ENCODE assay signal across 8 cellular contexts in the genomic region with DNA sequence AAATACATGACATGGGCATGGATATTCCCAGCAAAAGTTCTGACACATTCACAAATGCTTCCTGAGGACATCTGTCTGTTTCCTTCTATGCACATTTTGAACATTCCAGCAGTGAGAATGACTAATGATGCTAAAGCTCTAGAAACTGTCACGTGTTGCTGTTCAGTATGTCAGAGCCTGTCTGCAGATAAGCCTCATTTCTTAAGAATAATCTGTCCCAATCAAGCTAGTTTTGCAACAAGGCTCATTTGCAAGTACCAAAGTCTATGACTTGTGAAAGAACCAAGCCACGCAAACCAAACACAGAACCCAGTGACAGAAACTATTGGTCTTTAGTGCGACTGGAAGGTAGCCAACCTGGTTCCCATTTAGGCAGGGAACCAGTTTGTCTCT.
DNase-seq lines count a peak whose midpoint lies in the region; ATAC-seq and TF ChIP-seq lines count a peak whose summit lies in the region.
"Had no signal": no experiment of that assay in that cellular context is flagged by ENCODE, and none has a peak within 500 bp of the region (broad histone marks: within the 10 kb centered on the region; RNA-seq: fewer than 3 reads in every experiment).

No MANE protein-coding gene starts in this region.

- peaks cover 19% of the 10 kb centered on the region for H3K9me1 ChIP-seq in IMR-90 (ENCODE audit: insufficient read depth, low read length)

- H3K27ac ChIP-seq in IMR-90 (ENCODE audit: insufficient read depth, low read length) (peak overlapping the region; percentile 71), upper lobe of right lung (peak overlapping the region; percentile 44)

- in situ Hi-C loops in IMR-90 (cut with MboI; ENCODE audit: low sequenced_read_pairs), result no loop called here

- peak overlapping the region; percentile 72 for H2AK5ac ChIP-seq in IMR-90 (ENCODE audit: low read depth, low read length)

- H3K9me3 Mint-ChIP-seq in activated CD4-positive, alpha-beta memory T cell treated with anti-CD3 and anti-CD28 coated beads for 36 hours, result no peaks in the 10 kb centered on the region

- H3K9me3 ChIP-seq in IMR-90 (ENCODE audit: control insufficient read depth, insufficient read depth, low read length) (no peaks in the 10 kb centered on the region), upper lobe of right lung (no peaks in the 10 kb centered on the region)

- H3K27ac Mint-ChIP-seq in activated CD4-positive, alpha-beta memory T cell treated with anti-CD3 and anti-CD28 coated beads for 36 hours, result no peak overlapping the region

- H4K5ac ChIP-seq in IMR-90 (ENCODE audit: low read depth, low read length), result no peak overlapping the region; the same call in 1 of the 2 replicates

- intact Hi-C loops in IMR-90 (cut with micrococcal nuclease) (no loop called here), upper lobe of right lung (cut with DNase I) (no loop called here)
- intact Hi-C loops in activated CD4-positive, alpha-beta memory T cell treated with anti-CD3 and anti-CD28 coated beads for 36 hours (cut with micrococcal nuclease), result no loop called here

- H2BK120ac ChIP-seq in IMR-90 (ENCODE audit: low read depth, low read length), result peak overlapping the region; percentile 100

- H4K91ac ChIP-seq in IMR-90 (ENCODE audit: insufficient read depth, low read depth, low read length), result peak overlapping the region; percentile 55

- H3K18ac ChIP-seq in IMR-90 (ENCODE audit: low read depth, low read length), result peak overlapping the region; percentile 20; the same call in 1 of the 2 replicates

- H2BK5ac ChIP-seq in IMR-90 (ENCODE audit: low read depth, low read length, poor library complexity, severe bottlenecking), result peak overlapping the region; percentile 98

- no peak overlapping the region for H3K9ac ChIP-seq in IMR-90 (ENCODE audit: low read depth, low read length)

- H3K36me3 Mint-ChIP-seq in activated CD4-positive, alpha-beta memory T cell treated with anti-CD3 and anti-CD28 coated beads for 36 hours, result no peaks in the 10 kb centered on the region

- TF ChIP-seq POLR2A in IMR-90 (IDR thresholded peaks at IDR 0.05; ENCODE audit: low read depth, low read length), result no peak

- CTCF ChIA-PET in IMR-90 (lab: Yijun Ruan, JAX), result interaction anchor here (0.7 kb wide), 1 partner anchor 589 kb away, joined by 4 read pairs; no protein-coding TSS in a partner anchor
- CTCF ChIA-PET in activated CD4-positive, alpha-beta memory T cell treated with anti-CD3 and anti-CD28 coated beads for 36 hours (lab: Charles Lee), result interaction anchor here (0.7 to 1.0 kb wide), 2 partner anchors 15 to 21 kb away, joined by 3 read pairs; no protein-coding TSS in a partner anchor

- H3K4me3 Mint-ChIP-seq in activated CD4-positive, alpha-beta memory T cell treated with anti-CD3 and anti-CD28 coated beads for 36 hours, result no peak overlapping the region

- POLR2A ChIA-PET in IMR-90 (lab: Charles Lee; ENCODE audit: unreplicated experiment), result interaction anchor here (0.8 to 1.1 kb wide), 3 partner anchors 20 to 23 kb away, joined by 4 to 6 read pairs (median 4); no protein-coding TSS in a partner anchor
- POLR2A ChIA-PET in activated CD4-positive, alpha-beta memory T cell treated with anti-CD3 and anti-CD28 coated beads for 36 hours (lab: Charles Lee), result no interaction called here

- no peaks in the 10 kb centered on the region for H3K36me3 ChIP-seq in IMR-90 (ENCODE audit: control insufficient read depth, insufficient read depth, low read length)
- no peaks in the 10 kb centered on the region for H3K36me3 ChIP-seq in upper lobe of right lung

- H2AK9ac ChIP-seq in IMR-90 (replicated peaks; ENCODE audit: low read depth, low read length, poor library complexity), result no peak overlapping the region

- peak overlapping the region in 1 of 2 experiments; percentile 99; a peak in 2 of 4 replicates for H4K8ac ChIP-seq in IMR-90 (ENCODE audit: low read depth in 2 of 2, low read length in 2 of 2)

- H4K20me1 ChIP-seq in IMR-90 (ENCODE audit: insufficient read depth, low read length), result no peaks in the 10 kb centered on the region; the same call in 1 of the 2 replicates

- peak overlapping the region; percentile 70 for H3K56ac ChIP-seq in IMR-90 (ENCODE audit: extremely low read depth, insufficient read depth, low read length)

- H3K4me3 ChIP-seq in IMR-90 (ENCODE audit: insufficient read depth, low read depth, low read length) (no peak overlapping the region), upper lobe of right lung (no peak overlapping the region)
- H3K4me3 ChIP-seq: skin epidermis had no signal

- peak overlapping the region; percentile 85 for H2BK20ac ChIP-seq in IMR-90 (ENCODE audit: low read depth, low read length)

- H3K27me3 ChIP-seq in IMR-90 (ENCODE audit: control insufficient read depth, insufficient read depth, low read length) (no peaks in the 10 kb centered on the region), upper lobe of right lung (no peaks in the 10 kb centered on the region)

- peak; percentile 85 for DNase-seq in IMR-90
- peak; percentile 80 for DNase-seq in astrocyte of the hippocampus (ENCODE audit: low read depth, low spot score)
- DNase-seq in left lobe of liver (ENCODE audit: low spot score), result peak; percentile 86
- DNase-seq in upper lobe of right lung, result no peak
- no peak for DNase-seq in NCI-H774 (lab: John Stamatoyannopoulos, UW)
- no peak for DNase-seq in activated CD4-positive, alpha-beta memory T cell treated with anti-CD3 and anti-CD28 coated beads for 36 hours

- peak overlapping the region; percentile 11; the same call in 1 of the 2 replicates for H3K4me2 ChIP-seq in IMR-90 (ENCODE audit: low read depth, low read length)

- peaks cover 26 to 69% of the 10 kb centered on the region in 2 experiments for H3K79me1 ChIP-seq in IMR-90 (ENCODE audit: low read depth in 1 of 2, low read length in 2 of 2)

- peak; percentile 54 for ATAC-seq in IMR-90 (ENCODE audit: low read depth)
- ATAC-seq in left lobe of liver, result peak; percentile 71
- peak; percentile 89 for ATAC-seq in upper lobe of right lung
- ATAC-seq in GM21526 (IDR thresholded peaks at IDR 0.05; ENCODE audit: low FRiP score, unreplicated experiment), result no peak

- dilution Hi-C loops in IMR-90 (cut with HindIII; ENCODE audit: low sequenced_read_pairs, unreplicated experiment), result no loop called here

- no peak overlapping the region for H3K14ac ChIP-seq in IMR-90 (replicated peaks; ENCODE audit: low read depth, low read length)

- H3K4me1 Mint-ChIP-seq in activated CD4-positive, alpha-beta memory T cell treated with anti-CD3 and anti-CD28 coated beads for 36 hours (ENCODE audit: low read depth), result peaks cover 17% of the 10 kb centered on the region

- no CpG with 5 or more reads among the region's 3 CpGs for WGBS in IMR-90 (ENCODE audit: extremely low coverage in 2 of 2, insufficient read length in 1 of 2), 2 experiments

- peak overlapping the region; percentile 99 for H3K4ac ChIP-seq in IMR-90 (ENCODE audit: low read depth, low read length)

- peak overlapping the region; percentile 93; the same call in 2 of the 3 replicates for H2BK15ac ChIP-seq in IMR-90 (ENCODE audit: low read depth, low read length)

- peaks cover 20% of the 10 kb centered on the region for H3K4me1 ChIP-seq in IMR-90 (ENCODE audit: control insufficient read depth, insufficient read depth, low read length)
- peaks cover 25% of the 10 kb centered on the region for H3K4me1 ChIP-seq in upper lobe of right lung

- H2AFZ ChIP-seq in IMR-90 (replicated peaks; ENCODE audit: low read length, poor library complexity), result no peak overlapping the region

- TF ChIP-seq RAD21 in IMR-90 (IDR thresholded peaks at IDR 0.05; ENCODE audit: low read length), result no peak

- peak overlapping the region; percentile 10; the same call in 1 of the 2 replicates for H3K23ac ChIP-seq in IMR-90 (ENCODE audit: low read depth, low read length)

- no peak for TF ChIP-seq CTCF in IMR-90 (conservative IDR thresholded peaks at IDR 0.05; ENCODE audit: low read depth, low read length)
- no peak for TF ChIP-seq CTCF in upper lobe of right lung (IDR thresholded peaks at IDR 0.05)

- no TSS peak for BruUV-seq in IMR-90 (replicated peaks; lab: Mats Ljungman, UMichigan)

- H3K27me3 Mint-ChIP-seq in activated CD4-positive, alpha-beta memory T cell treated with anti-CD3 and anti-CD28 coated beads for 36 hours, result no peaks in the 10 kb centered on the region

TF ChIP-seq in IMR-90, 13 proteins besides CTCF, POLR2A, EP300 and RAD21:
- TF ChIP-seq, protein P1, sequence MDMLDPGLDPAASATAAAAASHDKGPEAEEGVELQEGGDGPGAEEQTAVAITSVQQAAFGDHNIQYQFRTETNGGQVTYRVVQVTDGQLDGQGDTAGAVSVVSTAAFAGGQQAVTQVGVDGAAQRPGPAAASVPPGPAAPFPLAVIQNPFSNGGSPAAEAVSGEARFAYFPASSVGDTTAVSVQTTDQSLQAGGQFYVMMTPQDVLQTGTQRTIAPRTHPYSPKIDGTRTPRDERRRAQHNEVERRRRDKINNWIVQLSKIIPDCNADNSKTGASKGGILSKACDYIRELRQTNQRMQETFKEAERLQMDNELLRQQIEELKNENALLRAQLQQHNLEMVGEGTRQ (IDR thresholded peaks at IDR 0.05; ENCODE audit: low read depth, low read length), result peak; percentile 94
- no peak for TF ChIP-seq MAFK (IDR thresholded peaks at IDR 0.05; ENCODE audit: low read depth, low read length)
- no peak for TF ChIP-seq FOS (IDR thresholded peaks at IDR 0.05; ENCODE audit: low read depth, low read length)
- peak; percentile 86 for TF ChIP-seq BHLHE40 (IDR thresholded peaks at IDR 0.05; ENCODE audit: low read depth, low read length)
- TF ChIP-seq NFE2L2 (IDR thresholded peaks at IDR 0.05; ENCODE audit: low read depth, low read length), result no peak
- peak; percentile 86 for TF ChIP-seq CEBPB (IDR thresholded peaks at IDR 0.05; ENCODE audit: low read depth, low read length)
- TF ChIP-seq CHD1 (IDR thresholded peaks at IDR 0.05; ENCODE audit: low read depth, low read length), result no peak
TF ChIP-seq in IMR-90: peak in this region for 3.

Comparison
In these comparisons a context has a peak if more than half of its experiments do, and no peak if none do; other contexts are left out.
1. DNase-seq: peak in IMR-90 (single experiment), astrocyte of the hippocampus (single experiment) and left lobe of liver (single experiment); none in upper lobe of right lung (single experiment), NCI-H774 (single experiment) and activated CD4-positive, alpha-beta memory T cell treated with anti-CD3 and anti-CD28 coated beads for 36 hours (single experiment).